In the genomic region with DNA sequence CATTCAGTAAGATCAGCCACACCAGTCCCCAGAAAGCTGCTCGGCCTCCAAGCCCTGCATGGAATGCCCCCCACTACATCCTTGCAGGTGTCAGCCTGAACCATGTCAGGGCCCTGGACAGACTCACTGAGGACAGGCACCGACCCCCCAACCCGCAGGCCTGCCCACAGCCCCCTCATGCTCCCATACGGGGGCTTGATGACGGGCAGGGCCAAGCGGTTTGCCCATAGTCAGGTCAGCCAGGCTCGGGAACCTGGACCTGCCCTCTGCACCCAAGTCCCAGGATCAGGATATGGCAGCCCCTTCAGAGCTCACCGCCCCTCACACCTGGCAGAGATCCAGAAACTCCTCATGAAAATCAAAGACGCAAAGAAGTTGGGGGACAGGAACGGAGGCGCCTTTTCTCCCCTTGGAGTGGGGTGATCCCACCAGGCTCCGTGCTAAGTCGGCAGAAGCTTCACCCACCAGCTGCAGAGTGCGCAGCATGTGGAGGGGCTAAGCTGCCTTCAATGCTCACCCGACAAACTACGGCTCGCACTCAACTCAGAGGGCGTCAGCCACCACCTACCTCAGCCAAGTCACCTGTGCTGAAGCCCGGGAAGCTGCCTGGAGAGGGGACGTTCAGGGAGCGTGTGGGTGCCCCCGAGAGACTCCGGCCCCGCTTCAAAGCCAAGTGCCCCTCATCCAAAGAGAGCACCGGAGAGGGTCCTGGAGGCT, we compare ENCODE assay signal across 9 cellular contexts. TPM values are rescaled to one million over a fixed set of nuclear protein-coding genes. Genes with fewer than 3 reads are reported as not detected.
A peak's percentile ranks its signal among the peaks of the same experiment; 100 is the strongest.
DNase-seq lines count a peak whose midpoint lies in the region; ATAC-seq and TF ChIP-seq lines count a peak whose summit lies in the region.
"Had no signal": no experiment of that assay in that cellular context is flagged by ENCODE, and none has a peak within 500 bp of the region (broad histone marks: within the 10 kb centered on the region; RNA-seq: fewer than 3 reads in every experiment).

No MANE protein-coding gene starts in this region.

- CTCF ChIA-PET in HCT116 (lab: Charles Lee) = interaction anchor here (1.2 to 1.4 kb wide), 2 partner anchors 13 to 15 kb away, joined by 3 to 4 read pairs; no protein-coding TSS in a partner anchor

- H3K9me3 ChIP-seq in HCT116 (ENCODE audit: control insufficient read depth in 1 of 2, insufficient read depth in 1 of 2, low read depth in 1 of 2, low read length in 2 of 2) = no peaks in the 10 kb centered on the region
- no peaks in the 10 kb centered on the region for H3K9me3 ChIP-seq in right lobe of liver

- TF ChIP-seq RAD21 in HCT116 (IDR thresholded peaks at IDR 0.05; ENCODE audit: low read depth) = no peak

- no peaks in the 10 kb centered on the region for H4K20me1 ChIP-seq in HCT116 (ENCODE audit: insufficient read depth)

- 90% methylated on average over 6 of the region's 25 CpGs for WGBS in right lobe of liver (ENCODE audit: insufficient coverage, low coverage, low lambda C conversion rate, missing lambda C conversion rate)

- H3K27me3 ChIP-seq in ACC112 (ENCODE audit: insufficient read depth, low read length) = no peaks in the 10 kb centered on the region
- H3K27me3 ChIP-seq in HCT116 (ENCODE audit: insufficient read depth, low read length) = no peaks in the 10 kb centered on the region
- no peaks in the 10 kb centered on the region for H3K27me3 ChIP-seq in right lobe of liver

- intact Hi-C loops in HCT116 (cut with micrococcal nuclease) (no loop called here), right lobe of liver (cut with DNase I) (no loop called here)

- no peaks in the 10 kb centered on the region for H3K9me2 ChIP-seq in HCT116 (ENCODE audit: insufficient read depth)

- TSS peak; percentile 78 for BruUV-seq in HCT116 (replicated peaks; lab: Mats Ljungman, UMichigan)

- TF ChIP-seq POLR2A in HCT116 (IDR thresholded peaks at IDR 0.05; ENCODE audit: borderline replicate concordance, extremely low read depth, insufficient read depth, insufficient read length) = no peak
- TF ChIP-seq POLR2A in right lobe of liver (IDR thresholded peaks at IDR 0.05) = no peak

- H3K79me2 ChIP-seq in ACC112 (ENCODE audit: control insufficient read depth, insufficient read depth, low read length, unreplicated experiment) = peaks cover 28% of the 10 kb centered on the region
- peaks cover 34% of the 10 kb centered on the region for H3K79me2 ChIP-seq in HCT116 (ENCODE audit: insufficient read depth, low read length)

- no peak; the same call in 1 of the 2 replicates for ATAC-seq in HCT116
- no peak for ATAC-seq in right lobe of liver
- ATAC-seq in HG02623 (IDR thresholded peaks at IDR 0.05; ENCODE audit: unreplicated experiment) = no peak

- RAD21 ChIA-PET in HCT116 (lab: Charles Lee; ENCODE audit: low non-redundant PET in 1 of 2, low total read pairs in 2 of 2, uncharacterized antibody in 2 of 2, unreplicated experiment in 2 of 2) = no interaction called here

- H2AFZ ChIP-seq in ACC112 (ENCODE audit: low read length, unreplicated experiment) (no peak overlapping the region), HCT116 (ENCODE audit: low read depth, low read length, poor library complexity, severe bottlenecking) (no peak overlapping the region)

- no peaks in the 10 kb centered on the region for H3K36me3 ChIP-seq in ACC112 (ENCODE audit: insufficient read depth, low read length)
- peaks cover 0 to 7% of the 10 kb centered on the region in 2 experiments; a peak in 1 of 4 replicates for H3K36me3 ChIP-seq in HCT116 (ENCODE audit: control insufficient read depth in 1 of 2, insufficient read depth in 2 of 2, low read length in 2 of 2)
- peaks cover 0 to 4% (median 1%) of the 10 kb centered on the region in 4 donors for H3K36me3 ChIP-seq in right lobe of liver

- peak overlapping the region; percentile 97 for H3K27ac ChIP-seq in ACC112 (ENCODE audit: low read depth, low read length)
- H3K27ac ChIP-seq in HCT116 (ENCODE audit: low read depth, low read length) = peak overlapping the region; percentile 89
- H3K27ac ChIP-seq in angular gyrus (ENCODE audit: low read depth, low read length) = peak overlapping the region; percentile 44
- H3K27ac ChIP-seq in right lobe of liver = peak overlapping the region in 2 of 3 donors; percentile 23 to 62

- H3K4me2 ChIP-seq in HCT116 (ENCODE audit: low read length) = peak overlapping the region; percentile 98

- peak overlapping the region; percentile 99 for H3K4me3 ChIP-seq in ACC112 (ENCODE audit: low read depth, low read length)
- peak overlapping the region; percentile 75 to 89 for H3K4me3 ChIP-seq in HCT116 (replicated peaks in 1 of 2; ENCODE audit: low read depth in 1 of 2, low read length in 2 of 2)
- H3K4me3 ChIP-seq in right lobe of liver = peak overlapping the region; percentile 54 to 58 (median 58)

- H3K4me1 ChIP-seq in ACC112 (ENCODE audit: control insufficient read depth, insufficient read depth, low read length, unreplicated experiment) (peaks cover 12% of the 10 kb centered on the region), HCT116 (ENCODE audit: control insufficient read depth in 1 of 2, insufficient read depth in 2 of 2, low read length in 2 of 2) (peaks cover 12 to 19% of the 10 kb centered on the region in 2 experiments), right lobe of liver (peaks cover 0 to 18% (median 6%) of the 10 kb centered on the region in 4 donors)

- TF ChIP-seq CTCF in HCT116 (IDR thresholded peaks at IDR 0.05 in 2 of 3, conservative IDR thresholded peaks at IDR 0.05 in 1 of 3; ENCODE audit: borderline replicate concordance in 1 of 3, insufficient read depth in 1 of 3, low read depth in 2 of 3, low read length in 2 of 3) (no peak), right lobe of liver (IDR thresholded peaks at IDR 0.05) (no peak)

- POLR2A ChIA-PET in HCT116 (lab: Charles Lee) = no interaction called here

- H3K9ac ChIP-seq in HCT116 (ENCODE audit: low read length) = peak overlapping the region; percentile 100

- DNase-seq in HCT116 (ENCODE audit: low read depth, low spot score) (no peak), right lobe of liver (no peak), MV-4-11 (lab: John Stamatoyannopoulos, UW) (no peak), NK-92 (lab: John Stamatoyannopoulos, UW; ENCODE audit: unreplicated experiment) (no peak), UCSD-AML1 (lab: John Stamatoyannopoulos, UW; ENCODE audit: unreplicated experiment) (no peak)
- DNase-seq: KG1 had no signal

TF ChIP-seq in HCT116, 20 proteins besides CTCF, POLR2A, EP300 and RAD21 (continues in another document):
- TF ChIP-seq ZNF274 (IDR thresholded peaks at IDR 0.05; ENCODE audit: low read depth, low read length) (no peak), JUND (IDR thresholded peaks at IDR 0.05) (no peak), YY1 (IDR thresholded peaks at IDR 0.05; ENCODE audit: extremely low read depth, insufficient replicate concordance, low read depth, low read length) (no peak), ZFX (IDR thresholded peaks at IDR 0.05) (no peak), POLR2AphosphoS5 (IDR thresholded peaks at IDR 0.05; ENCODE audit: low read depth, low read length) (no peak), SRF (IDR thresholded peaks at IDR 0.05; ENCODE audit: low read depth) (no peak), TCF7L2 (IDR thresholded peaks at IDR 0.05; ENCODE audit: borderline replicate concordance, extremely low read depth, insufficient read depth, insufficient read length) (no peak), EZH2 (IDR thresholded peaks at IDR 0.05) (no peak), ELF1 (IDR thresholded peaks at IDR 0.05; ENCODE audit: borderline replicate concordance, low read depth) (no peak), FOSL1 (IDR thresholded peaks at IDR 0.05; ENCODE audit: low read depth) (no peak), CEBPB (IDR thresholded peaks at IDR 0.05; ENCODE audit: low read depth) (no peak)
- TF ChIP-seq, protein P1, sequence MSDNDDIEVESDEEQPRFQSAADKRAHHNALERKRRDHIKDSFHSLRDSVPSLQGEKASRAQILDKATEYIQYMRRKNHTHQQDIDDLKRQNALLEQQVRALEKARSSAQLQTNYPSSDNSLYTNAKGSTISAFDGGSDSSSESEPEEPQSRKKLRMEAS (IDR thresholded peaks at IDR 0.05) = no peak
- TF ChIP-seq, protein P2, sequence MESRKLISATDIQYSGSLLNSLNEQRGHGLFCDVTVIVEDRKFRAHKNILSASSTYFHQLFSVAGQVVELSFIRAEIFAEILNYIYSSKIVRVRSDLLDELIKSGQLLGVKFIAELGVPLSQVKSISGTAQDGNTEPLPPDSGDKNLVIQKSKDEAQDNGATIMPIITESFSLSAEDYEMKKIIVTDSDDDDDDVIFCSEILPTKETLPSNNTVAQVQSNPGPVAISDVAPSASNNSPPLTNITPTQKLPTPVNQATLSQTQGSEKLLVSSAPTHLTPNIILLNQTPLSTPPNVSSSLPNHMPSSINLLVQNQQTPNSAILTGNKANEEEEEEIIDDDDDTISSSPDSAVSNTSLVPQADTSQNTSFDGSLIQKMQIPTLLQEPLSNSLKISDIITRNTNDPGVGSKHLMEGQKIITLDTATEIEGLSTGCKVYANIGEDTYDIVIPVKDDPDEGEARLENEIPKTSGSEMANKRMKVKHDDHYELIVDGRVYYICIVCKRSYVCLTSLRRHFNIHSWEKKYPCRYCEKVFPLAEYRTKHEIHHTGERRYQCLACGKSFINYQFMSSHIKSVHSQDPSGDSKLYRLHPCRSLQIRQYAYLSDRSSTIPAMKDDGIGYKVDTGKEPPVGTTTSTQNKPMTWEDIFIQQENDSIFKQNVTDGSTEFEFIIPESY (IDR thresholded peaks at IDR 0.05; ENCODE audit: extremely low read depth, insufficient replicate concordance, low read length) = no peak
- TF ChIP-seq, protein P3, sequence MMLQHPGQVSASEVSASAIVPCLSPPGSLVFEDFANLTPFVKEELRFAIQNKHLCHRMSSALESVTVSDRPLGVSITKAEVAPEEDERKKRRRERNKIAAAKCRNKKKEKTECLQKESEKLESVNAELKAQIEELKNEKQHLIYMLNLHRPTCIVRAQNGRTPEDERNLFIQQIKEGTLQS (IDR thresholded peaks at IDR 0.05) = no peak

RNA-seq across cellular contexts. Expression of a gene that starts 26.5 kb away (rescaled TPM):
- total RNA-seq in HCT116 (2021; ENCODE audit: unreplicated experiment) (35.2 TPM), right lobe of liver (10 to 100 TPM; 44.3 to 72.8 (median 63.0) TPM)
- 31.4 and 34.6 TPM in 2 replicates for polyA plus RNA-seq in HCT116 (2012)

RNA-seq across cellular contexts. Expression of a gene that starts 26.6 kb away (rescaled TPM):
- total RNA-seq in HCT116 (2021; ENCODE audit: unreplicated experiment) (52.7 TPM), right lobe of liver (10 to 100 TPM; 20.7 to 66.5 (median 24.5) TPM)
- polyA plus RNA-seq in HCT116 (2012) = 40.4 and 42.8 TPM in 2 replicates

RNA-seq across cellular contexts. Expression of a gene that starts 36.3 kb away (rescaled TPM):
- total RNA-seq in HCT116 (2021; ENCODE audit: unreplicated experiment) = 24.9 TPM
- 12.3 and 14.9 TPM in 2 replicates for polyA plus RNA-seq in HCT116 (2012)
- total RNA-seq in right lobe of liver = 10 to 100 TPM in 4 of 6 experiments, 1 to 10 TPM in 2; 9.0 to 14.2 (median 12.0) TPM

RNA-seq across cellular contexts. Expression of a gene that starts 42.3 kb away (rescaled TPM):
- total RNA-seq in HCT116 (2021; ENCODE audit: unreplicated experiment) (22.6 TPM), right lobe of liver (10 to 100 TPM in 1 of 6 experiments, 1 to 10 TPM in 5; 5.6 to 11.5 (median 6.0) TPM)
- 25.2 and 26.8 TPM in 2 replicates for polyA plus RNA-seq in HCT116 (2012)

RNA-seq across cellular contexts. Expression of a gene that starts 44.8 kb away (rescaled TPM):
- total RNA-seq in HCT116 (2021; ENCODE audit: unreplicated experiment) (44.7 TPM), right lobe of liver (1 to 10 TPM; 5.4 to 7.6 (median 5.8) TPM)
- 37.2 and 44.8 TPM in 2 replicates for polyA plus RNA-seq in HCT116 (2012)

Comparison
In these comparisons a context has a peak if more than half of its experiments do, and no peak if none do; other contexts are left out.
1. H3K27ac ChIP-seq: peak in every context shown above with its lines; median percentile 97 in ACC112; 89 in HCT116; 44 in angular gyrus; 42 in right lobe of liver.